Comparison of ENCODE assay signal across 5 cellular contexts in genomic region chr7:50578065-50578464, GRCh38. TPM values are rescaled to one million over a fixed set of nuclear protein-coding genes. Genes with fewer than 3 reads are reported as not detected.
"Had no signal": no experiment of that assay in that cellular context is flagged by ENCODE, and none has a peak within 500 bp of the region (broad histone marks: within the 10 kb centered on the region; RNA-seq: fewer than 3 reads in every experiment).

No MANE protein-coding gene starts in this region.

RNA-seq across cellular contexts. Expression of gene DDC, which starts 12.9 kb away (rescaled TPM):
- total RNA-seq: M059J, NCI-H460, PC-3, Right ventricle myocardium superior, SJSA1 had no signal
